In the genomic region with DNA sequence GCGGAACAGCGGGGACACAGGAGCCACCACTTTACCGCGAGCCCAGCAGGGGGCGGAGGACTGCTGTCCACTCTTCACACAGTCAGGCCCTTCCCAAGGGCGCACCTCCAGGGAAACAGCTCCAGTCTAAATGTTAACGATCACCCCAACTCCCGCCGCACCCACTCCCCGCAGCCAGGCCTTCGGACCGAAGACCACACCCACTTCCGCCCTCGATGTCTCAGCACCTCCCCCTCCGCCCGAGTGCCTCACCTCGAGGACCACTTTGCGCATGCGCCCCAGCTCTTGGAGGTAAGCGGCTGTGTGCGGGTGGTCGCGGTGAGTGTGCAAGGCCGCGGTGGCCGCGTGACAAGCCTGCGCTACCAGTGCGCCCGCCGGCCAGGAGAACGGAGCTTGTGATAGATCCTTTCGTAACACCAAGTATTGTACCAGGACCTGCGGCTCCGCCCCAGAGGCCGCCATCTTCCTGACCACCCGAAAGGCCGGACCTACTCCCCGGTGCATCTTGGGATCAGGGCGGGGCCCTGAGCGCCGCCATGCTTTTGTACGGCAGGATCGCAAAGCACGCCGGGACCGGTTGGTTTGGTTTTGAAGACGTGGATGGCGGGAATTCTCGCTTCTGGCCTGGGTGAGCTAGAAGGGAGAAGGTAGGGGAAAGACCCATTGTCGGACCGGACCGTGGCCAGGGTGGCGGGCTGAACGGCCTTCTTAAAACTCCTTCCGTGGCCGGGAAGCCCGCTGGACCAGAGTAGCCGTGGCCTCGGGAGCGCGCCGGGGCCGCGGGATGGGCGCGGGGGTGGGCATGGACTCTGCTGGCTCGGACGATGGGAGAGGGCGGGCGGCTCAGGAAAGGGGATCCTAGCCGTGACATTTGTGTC, we compare ENCODE assay signal across 8 cellular contexts. TPM values are rescaled to one million over a fixed set of nuclear protein-coding genes. Genes with fewer than 3 reads are reported as not detected.
DNase-seq lines count a peak whose midpoint lies in the region; ATAC-seq and TF ChIP-seq lines count a peak whose summit lies in the region.

A gene with protein sequence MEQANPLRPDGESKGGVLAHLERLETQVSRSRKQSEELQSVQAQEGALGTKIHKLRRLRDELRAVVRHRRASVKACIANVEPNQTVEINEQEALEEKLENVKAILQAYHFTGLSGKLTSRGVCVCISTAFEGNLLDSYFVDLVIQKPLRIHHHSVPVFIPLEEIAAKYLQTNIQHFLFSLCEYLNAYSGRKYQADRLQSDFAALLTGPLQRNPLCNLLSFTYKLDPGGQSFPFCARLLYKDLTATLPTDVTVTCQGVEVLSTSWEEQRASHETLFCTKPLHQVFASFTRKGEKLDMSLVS (plus strand): TSS at position 552 of the 878 bp plus-strand sequence. CDS start 495 bp downstream, outside the sequence.
A gene with protein sequence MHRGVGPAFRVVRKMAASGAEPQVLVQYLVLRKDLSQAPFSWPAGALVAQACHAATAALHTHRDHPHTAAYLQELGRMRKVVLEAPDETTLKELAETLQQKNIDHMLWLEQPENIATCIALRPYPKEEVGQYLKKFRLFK (minus strand): TSS at position 518 of the 878 bp plus-strand sequence. CDS start 14 bp downstream, at position 504.

- peak; percentile 49 to 71 (median 55) for TF ChIP-seq CTCF in testis (IDR thresholded peaks at IDR 0.05)

- intact Hi-C loops in testis (cut with DNase I; ENCODE audit: low total_unique reads): no loop called here

- peak; percentile 91 for DNase-seq in NCI-H1092 (lab: John Stamatoyannopoulos, UW)
- peak; percentile 96 for DNase-seq in globus pallidus (ENCODE audit: low spot score)
- DNase-seq in occipital lobe (lab: John Stamatoyannopoulos, UW): peak; percentile 94
- peak; percentile 99 for DNase-seq in testis

- no peaks in the 10 kb centered on the region for H3K27me3 ChIP-seq in testis

- H3K27ac ChIP-seq in testis: peak within 1 kb of the TSS; percentile 96 to 98

- peak within 1 kb of the TSS; percentile 97 for H3K4me3 Mint-ChIP-seq in activated naive CD4-positive, alpha-beta T cell treated with anti-CD3 and anti-CD28 coated beads, Interleukin-2, amount 50 U/mL, for 24 hours

- TF ChIP-seq POLR2A in GM10847 (IDR thresholded peaks at IDR 0.05; ENCODE audit: extremely low read depth, insufficient read length) (peak; percentile 70), testis (IDR thresholded peaks at IDR 0.05) (peak; percentile 5)

- H3K36me3 Mint-ChIP-seq in activated naive CD4-positive, alpha-beta T cell treated with anti-CD3 and anti-CD28 coated beads, Interleukin-2, amount 50 U/mL, for 24 hours: peaks cover 8% of the 10 kb centered on the region

- 0 to 1% methylated on average over 18 to 72 of the region's 72 CpGs for WGBS in testis, 2 donors

- no peaks in the 10 kb centered on the region for H3K27me3 Mint-ChIP-seq in activated naive CD4-positive, alpha-beta T cell treated with anti-CD3 and anti-CD28 coated beads, Interleukin-2, amount 50 U/mL, for 24 hours

- peaks cover 36% of the 10 kb centered on the region for H3K4me1 Mint-ChIP-seq in activated naive CD4-positive, alpha-beta T cell treated with anti-CD3 and anti-CD28 coated beads, Interleukin-2, amount 50 U/mL, for 24 hours

- ATAC-seq in HG02610 (IDR thresholded peaks at IDR 0.05; ENCODE audit: unreplicated experiment) (peak; percentile 88), SK-N-SH treated with all-trans-retinoic acid at 6 μM for 48 hours (peak; percentile 96)

- peaks cover 5% of the 10 kb centered on the region for H3K4me1 ChIP-seq in testis

- no peaks in the 10 kb centered on the region for H3K9me3 Mint-ChIP-seq in activated naive CD4-positive, alpha-beta T cell treated with anti-CD3 and anti-CD28 coated beads, Interleukin-2, amount 50 U/mL, for 24 hours

- peak within 1 kb of the TSS; percentile 72 to 78 for H3K4me3 ChIP-seq in testis

- H3K9me3 ChIP-seq in testis: no peaks in the 10 kb centered on the region

- no peaks in the 10 kb centered on the region for H3K36me3 ChIP-seq in testis (ENCODE audit: low read depth, missing control alignments)

- peak within 1 kb of the TSS; percentile 99 for H3K27ac Mint-ChIP-seq in activated naive CD4-positive, alpha-beta T cell treated with anti-CD3 and anti-CD28 coated beads, Interleukin-2, amount 50 U/mL, for 24 hours

TF ChIP-seq in SK-N-SH treated with all-trans-retinoic acid at 6 μM for 48 hours, 23 proteins besides CTCF, POLR2A, EP300 and RAD21:
- TF ChIP-seq, protein P1, sequence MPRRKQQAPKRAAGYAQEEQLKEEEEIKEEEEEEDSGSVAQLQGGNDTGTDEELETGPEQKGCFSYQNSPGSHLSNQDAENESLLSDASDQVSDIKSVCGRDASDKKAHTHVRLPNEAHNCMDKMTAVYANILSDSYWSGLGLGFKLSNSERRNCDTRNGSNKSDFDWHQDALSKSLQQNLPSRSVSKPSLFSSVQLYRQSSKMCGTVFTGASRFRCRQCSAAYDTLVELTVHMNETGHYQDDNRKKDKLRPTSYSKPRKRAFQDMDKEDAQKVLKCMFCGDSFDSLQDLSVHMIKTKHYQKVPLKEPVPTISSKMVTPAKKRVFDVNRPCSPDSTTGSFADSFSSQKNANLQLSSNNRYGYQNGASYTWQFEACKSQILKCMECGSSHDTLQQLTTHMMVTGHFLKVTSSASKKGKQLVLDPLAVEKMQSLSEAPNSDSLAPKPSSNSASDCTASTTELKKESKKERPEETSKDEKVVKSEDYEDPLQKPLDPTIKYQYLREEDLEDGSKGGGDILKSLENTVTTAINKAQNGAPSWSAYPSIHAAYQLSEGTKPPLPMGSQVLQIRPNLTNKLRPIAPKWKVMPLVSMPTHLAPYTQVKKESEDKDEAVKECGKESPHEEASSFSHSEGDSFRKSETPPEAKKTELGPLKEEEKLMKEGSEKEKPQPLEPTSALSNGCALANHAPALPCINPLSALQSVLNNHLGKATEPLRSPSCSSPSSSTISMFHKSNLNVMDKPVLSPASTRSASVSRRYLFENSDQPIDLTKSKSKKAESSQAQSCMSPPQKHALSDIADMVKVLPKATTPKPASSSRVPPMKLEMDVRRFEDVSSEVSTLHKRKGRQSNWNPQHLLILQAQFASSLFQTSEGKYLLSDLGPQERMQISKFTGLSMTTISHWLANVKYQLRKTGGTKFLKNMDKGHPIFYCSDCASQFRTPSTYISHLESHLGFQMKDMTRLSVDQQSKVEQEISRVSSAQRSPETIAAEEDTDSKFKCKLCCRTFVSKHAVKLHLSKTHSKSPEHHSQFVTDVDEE (CRISPR knock-in tag; IDR thresholded peaks at IDR 0.05): peak; percentile 49
- TF ChIP-seq ISL1 (CRISPR knock-in tag; IDR thresholded peaks at IDR 0.05) (no peak), ZNF70 (CRISPR knock-in tag; IDR thresholded peaks at IDR 0.05) (peak; percentile 14; the same call in 1 of the 2 replicates), SNAI2 (CRISPR knock-in tag; IDR thresholded peaks at IDR 0.05) (peak; percentile 41; the same call in 1 of the 2 replicates), GLIS3 (CRISPR knock-in tag; IDR thresholded peaks at IDR 0.05) (0 out of 2 replicates have a peak, but pooled peaks have one; percentile 19), ZFP3 (CRISPR knock-in tag; IDR thresholded peaks at IDR 0.05) (peak; percentile 40; the same call in 1 of the 2 replicates), PPARA (CRISPR knock-in tag; IDR thresholded peaks at IDR 0.05; ENCODE audit: borderline replicate concordance) (0 out of 2 replicates have a peak, but pooled peaks have one; percentile 62), ZFP30 (CRISPR knock-in tag; IDR thresholded peaks at IDR 0.05) (0 out of 2 replicates have a peak, but pooled peaks have one; percentile 41)
- TF ChIP-seq, protein P2, sequence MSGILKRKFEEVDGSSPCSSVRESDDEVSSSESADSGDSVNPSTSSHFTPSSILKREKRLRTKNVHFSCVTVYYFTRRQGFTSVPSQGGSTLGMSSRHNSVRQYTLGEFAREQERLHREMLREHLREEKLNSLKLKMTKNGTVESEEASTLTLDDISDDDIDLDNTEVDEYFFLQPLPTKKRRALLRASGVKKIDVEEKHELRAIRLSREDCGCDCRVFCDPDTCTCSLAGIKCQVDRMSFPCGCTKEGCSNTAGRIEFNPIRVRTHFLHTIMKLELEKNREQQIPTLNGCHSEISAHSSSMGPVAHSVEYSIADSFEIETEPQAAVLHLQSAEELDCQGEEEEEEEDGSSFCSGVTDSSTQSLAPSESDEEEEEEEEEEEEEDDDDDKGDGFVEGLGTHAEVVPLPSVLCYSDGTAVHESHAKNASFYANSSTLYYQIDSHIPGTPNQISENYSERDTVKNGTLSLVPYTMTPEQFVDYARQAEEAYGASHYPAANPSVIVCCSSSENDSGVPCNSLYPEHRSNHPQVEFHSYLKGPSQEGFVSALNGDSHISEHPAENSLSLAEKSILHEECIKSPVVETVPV (CRISPR knock-in tag; IDR thresholded peaks at IDR 0.05): no peak
- TF ChIP-seq, protein P3, sequence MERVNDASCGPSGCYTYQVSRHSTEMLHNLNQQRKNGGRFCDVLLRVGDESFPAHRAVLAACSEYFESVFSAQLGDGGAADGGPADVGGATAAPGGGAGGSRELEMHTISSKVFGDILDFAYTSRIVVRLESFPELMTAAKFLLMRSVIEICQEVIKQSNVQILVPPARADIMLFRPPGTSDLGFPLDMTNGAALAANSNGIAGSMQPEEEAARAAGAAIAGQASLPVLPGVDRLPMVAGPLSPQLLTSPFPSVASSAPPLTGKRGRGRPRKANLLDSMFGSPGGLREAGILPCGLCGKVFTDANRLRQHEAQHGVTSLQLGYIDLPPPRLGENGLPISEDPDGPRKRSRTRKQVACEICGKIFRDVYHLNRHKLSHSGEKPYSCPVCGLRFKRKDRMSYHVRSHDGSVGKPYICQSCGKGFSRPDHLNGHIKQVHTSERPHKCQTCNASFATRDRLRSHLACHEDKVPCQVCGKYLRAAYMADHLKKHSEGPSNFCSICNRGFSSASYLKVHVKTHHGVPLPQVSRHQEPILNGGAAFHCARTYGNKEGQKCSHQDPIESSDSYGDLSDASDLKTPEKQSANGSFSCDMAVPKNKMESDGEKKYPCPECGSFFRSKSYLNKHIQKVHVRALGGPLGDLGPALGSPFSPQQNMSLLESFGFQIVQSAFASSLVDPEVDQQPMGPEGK (CRISPR knock-in tag; IDR thresholded peaks at IDR 0.05; ENCODE audit: borderline replicate concordance): peak; percentile 25; the same call in 1 of the 2 replicates

RNA-seq across cellular contexts. Expression of the first gene that starts in this region (rescaled TPM):
- total RNA-seq in occipital lobe: 9.7 TPM
- total RNA-seq in testis: 10 to 100 TPM; 27.1 to 32.8 TPM
- polyA plus RNA-seq in testis (ENCODE audit: insufficient read depth, low read depth, low replicate concordance): 41.2 TPM

RNA-seq across cellular contexts. Expression of the second gene that starts in this region (rescaled TPM):
- total RNA-seq in occipital lobe (31.5 TPM), testis (10 to 100 TPM; 60.4 to 61.3 TPM)
- 122 TPM for polyA plus RNA-seq in testis (ENCODE audit: insufficient read depth, low read depth, low replicate concordance)

Comparison
In these comparisons a context has a peak if more than half of its experiments do, and no peak if none do; other contexts are left out.
1. Peak in every context shown above with its lines: DNase-seq, ATAC-seq, H3K4me3 ChIP-seq and H3K27ac ChIP-seq.